34 cellular contexts compared by ENCODE assay signal in genomic region chr2:48952614-48953013, GRCh38.
"Had no signal": no experiment of that assay in that cellular context is flagged by ENCODE, and none has a peak within 500 bp of the region (broad histone marks: within the 10 kb centered on the region; RNA-seq: fewer than 3 reads in every experiment).

No MANE protein-coding gene starts in this region.

- H3K9me3 ChIP-seq: Peyer's patch had no signal

- H3K4me1 ChIP-seq: Peyer's patch had no signal

- H3K9me3 Mint-ChIP-seq: activated B cell treated with CpG ODN at 0.5 μM for 24 hours; activated CD4-positive, alpha-beta memory T cell treated with anti-CD3 and anti-CD28 coated beads, Interleukin-2, amount 10 ng/mL, durations not matched to agents 7 days and 5 days; activated naive CD4-positive, alpha-beta T cell treated with anti-CD3 and anti-CD28 coated beads, Interleukin-2, amount 10 ng/mL, durations not matched to agents 7 days and 5 days; activated naive CD8-positive, alpha-beta T cell treated with anti-CD3 and anti-CD28 coated beads, Interleukin-2, amount 50 U/mL, for 24 hours had no signal

- H3K4me3 ChIP-seq: K562, Peyer's patch had no signal

- ATAC-seq: activated CD8-positive, alpha-beta memory T cell treated with anti-CD3 and anti-CD28 coated beads, Interleukin-2, amount 10 ng/mL, durations not matched to agents 7 days and 5 days; activated naive CD8-positive, alpha-beta T cell treated with anti-CD3 and anti-CD28 coated beads, Interleukin-2, amount 50 U/mL, for 24 hours; K562; PC-3; Right ventricle myocardium inferior; SK-N-SH treated with all-trans-retinoic acid at 6 μM for 48 hours had no signal

- H3K27ac Mint-ChIP-seq: activated B cell treated with CpG ODN at 0.5 μM for 24 hours; activated CD4-positive, alpha-beta memory T cell treated with anti-CD3 and anti-CD28 coated beads, Interleukin-2, amount 10 ng/mL, durations not matched to agents 7 days and 5 days; activated CD8-positive, alpha-beta memory T cell treated with anti-CD3 and anti-CD28 coated beads, Interleukin-2, amount 10 ng/mL, durations not matched to agents 7 days and 5 days; activated naive CD4-positive, alpha-beta T cell treated with anti-CD3 and anti-CD28 coated beads, Interleukin-2, amount 10 ng/mL, durations not matched to agents 7 days and 5 days; activated naive CD8-positive, alpha-beta T cell; activated naive CD8-positive, alpha-beta T cell treated with anti-CD3 and anti-CD28 coated beads, Interleukin-2, amount 50 U/mL, for 24 hours had no signal

- FAIRE-seq: bronchial epithelial cell, K562 had no signal

- H3K27me3 ChIP-seq: Peyer's patch had no signal

- DNase-seq: activated B cell treated with CpG ODN at 0.5 μM for 24 hours; activated CD4-positive, alpha-beta memory T cell treated with anti-CD3 and anti-CD28 coated beads, Interleukin-2, amount 10 ng/mL, durations not matched to agents 7 days and 5 days; activated CD4-positive, alpha-beta T cell treated with anti-CD3 and anti-CD28 coated beads for 4 hours; activated CD4-positive, CD25-positive, alpha-beta regulatory T cell treated with anti-CD3 and anti-CD28 coated beads, Interleukin-2, amount 50 U/mL, for 72 hours; activated CD8-positive, alpha-beta memory T cell treated with anti-CD3 and anti-CD28 coated beads for 24 hours; activated CD8-positive, alpha-beta memory T cell treated with anti-CD3 and anti-CD28 coated beads, Interleukin-2, amount 10 ng/mL, durations not matched to agents 7 days and 5 days; activated CD8-positive, alpha-beta memory T cell treated with anti-CD3 and anti-CD28 coated beads, Interleukin-2, amount 50 U/mL, for 48 hours; activated effector memory CD4-positive, alpha-beta T cell treated with Interleukin-2 at 50 U/mL for 16 hours; activated naive CD4-positive, alpha-beta T cell treated with anti-CD3 and anti-CD28 coated beads, Interleukin-2, amount 10 ng/mL, durations not matched to agents 7 days and 5 days; activated naive CD8-positive, alpha-beta T cell treated with anti-CD3 and anti-CD28 coated beads, Interleukin-2, amount 50 U/mL, for 24 hours; activated T-cell treated with anti-CD3 and anti-CD28 coated beads, Interleukin-2, amount 50 U/mL, for 48 hours; anterior cingulate cortex; caudate nucleus; NCI-H1105; NCI-H1417 treated with DMSO at 0.1 percent for 48 hours; NCI-H1930; NCI-H2081 treated with DMSO at 0.1 percent for 48 hours; NCI-H345; NCI-H524 treated with DMSO at 0.1 percent for 48 hours; PC-3; Peyer's patch; SIG-M5; SW 1271; T-helper 1 cell; T-helper 2 cell; T-helper 9 cell had no signal

- H3K4me3 Mint-ChIP-seq: activated B cell treated with CpG ODN at 0.5 μM for 24 hours; activated CD4-positive, alpha-beta memory T cell treated with anti-CD3 and anti-CD28 coated beads, Interleukin-2, amount 10 ng/mL, durations not matched to agents 7 days and 5 days; activated CD8-positive, alpha-beta memory T cell treated with anti-CD3 and anti-CD28 coated beads, Interleukin-2, amount 10 ng/mL, durations not matched to agents 7 days and 5 days; activated naive CD4-positive, alpha-beta T cell treated with anti-CD3 and anti-CD28 coated beads, Interleukin-2, amount 10 ng/mL, durations not matched to agents 7 days and 5 days; activated naive CD8-positive, alpha-beta T cell; activated naive CD8-positive, alpha-beta T cell treated with anti-CD3 and anti-CD28 coated beads, Interleukin-2, amount 50 U/mL, for 24 hours had no signal

- H3K36me3 Mint-ChIP-seq: activated CD8-positive, alpha-beta memory T cell treated with anti-CD3 and anti-CD28 coated beads, Interleukin-2, amount 10 ng/mL, durations not matched to agents 7 days and 5 days; activated naive CD4-positive, alpha-beta T cell treated with anti-CD3 and anti-CD28 coated beads, Interleukin-2, amount 10 ng/mL, durations not matched to agents 7 days and 5 days; activated naive CD8-positive, alpha-beta T cell; brain had no signal

- H3K36me3 ChIP-seq: Peyer's patch had no signal

- H3K27ac ChIP-seq: Peyer's patch, RWPE1, VCaP had no signal

- H3K4me1 Mint-ChIP-seq: activated B cell treated with CpG ODN at 0.5 μM for 24 hours; activated CD4-positive, alpha-beta memory T cell treated with anti-CD3 and anti-CD28 coated beads, Interleukin-2, amount 10 ng/mL, durations not matched to agents 7 days and 5 days; activated CD8-positive, alpha-beta memory T cell treated with anti-CD3 and anti-CD28 coated beads, Interleukin-2, amount 10 ng/mL, durations not matched to agents 7 days and 5 days; activated naive CD4-positive, alpha-beta T cell treated with anti-CD3 and anti-CD28 coated beads, Interleukin-2, amount 10 ng/mL, durations not matched to agents 7 days and 5 days; activated naive CD8-positive, alpha-beta T cell treated with anti-CD3 and anti-CD28 coated beads, Interleukin-2, amount 50 U/mL, for 24 hours had no signal

- H3K27me3 Mint-ChIP-seq: activated B cell treated with CpG ODN at 0.5 μM for 24 hours; activated CD4-positive, alpha-beta memory T cell treated with anti-CD3 and anti-CD28 coated beads, Interleukin-2, amount 10 ng/mL, durations not matched to agents 7 days and 5 days; activated CD8-positive, alpha-beta memory T cell treated with anti-CD3 and anti-CD28 coated beads, Interleukin-2, amount 10 ng/mL, durations not matched to agents 7 days and 5 days; activated naive CD4-positive, alpha-beta T cell treated with anti-CD3 and anti-CD28 coated beads, Interleukin-2, amount 10 ng/mL, durations not matched to agents 7 days and 5 days had no signal
